14 cellular contexts compared by ENCODE assay signal in genomic region chr2:72141881-72142742, GRCh38. TPM values are rescaled to one million over a fixed set of nuclear protein-coding genes. Genes with fewer than 3 reads are reported as not detected.
DNase-seq lines count a peak whose midpoint lies in the region; FAIRE-seq and TF ChIP-seq lines count a peak whose summit lies in the region.
"Had no signal": no experiment of that assay in that cellular context is flagged by ENCODE, and none has a peak within 500 bp of the region (broad histone marks: within the 10 kb centered on the region; RNA-seq: fewer than 3 reads in every experiment).

No MANE protein-coding gene starts in this region.

- H3K4me3 ChIP-seq in Peyer's patch (no peak overlapping the region), iPS-20b (ENCODE audit: low read length) (peak overlapping the region; percentile 54; the same call in 1 of the 2 replicates), skeletal muscle tissue (ENCODE audit: low read length in 3 of 3) (peak overlapping the region in 1 of 3 donors; percentile 49)
- H3K4me3 ChIP-seq: colonic mucosa had no signal

- TF ChIP-seq CTCF in Peyer's patch (IDR thresholded peaks at IDR 0.05): no peak
- TF ChIP-seq CTCF in GM13977 (IDR thresholded peaks at IDR 0.05; ENCODE audit: extremely low read depth, insufficient read depth, missing control alignments): no peak
- TF ChIP-seq CTCF in D721Med (IDR thresholded peaks at IDR 0.05; ENCODE audit: insufficient read depth, missing control alignments): no peak

- H3K36me3 ChIP-seq in Peyer's patch: no peaks in the 10 kb centered on the region
- no peaks in the 10 kb centered on the region for H3K36me3 ChIP-seq in iPS-20b (ENCODE audit: insufficient read depth, low read depth, low read length)
- H3K36me3 ChIP-seq in skeletal muscle tissue (ENCODE audit: control insufficient read depth in 3 of 3, insufficient read depth in 3 of 3, low read length in 3 of 3): no peaks in the 10 kb centered on the region
- H3K36me3 ChIP-seq: colonic mucosa, left lung had no signal

- no peak for TF ChIP-seq POLR2A in Peyer's patch (IDR thresholded peaks at IDR 0.05)

- H3K27ac ChIP-seq in Peyer's patch: peak overlapping the region in 1 of 4 donors; percentile 55
- H3K27ac ChIP-seq in iPS-20b (ENCODE audit: low read length): no peak overlapping the region
- peak overlapping the region; percentile 60 for H3K27ac ChIP-seq in skeletal muscle tissue (ENCODE audit: low read depth, low read length)
- H3K27ac ChIP-seq: C4-2B, colonic mucosa, left lung had no signal

- peaks cover 0 to 30% of the 10 kb centered on the region in 2 donors for H3K27me3 ChIP-seq in Peyer's patch
- peaks cover 95% of the 10 kb centered on the region for H3K27me3 ChIP-seq in iPS-20b (ENCODE audit: insufficient read depth, low read length)
- peaks cover 9 to 28% (median 21%) of the 10 kb centered on the region in 3 donors for H3K27me3 ChIP-seq in skeletal muscle tissue (ENCODE audit: control insufficient read depth in 3 of 3, insufficient read depth in 3 of 3, low read length in 3 of 3)

- DNase-seq in D341Med (ENCODE audit: low spot score): peak; percentile 4
- peak in 2 of 3 donors; percentile 35 to 40 for DNase-seq in Peyer's patch
- DNase-seq in GM13977 (ENCODE audit: low spot score): no peak
- no peak for DNase-seq in NCI-H69 (lab: John Stamatoyannopoulos, UW)
- no peak for DNase-seq in D721Med (ENCODE audit: insufficient read length, low spot score)
- DNase-seq: Kasumi-1; naive thymus-derived CD4-positive, alpha-beta T cell; NCI-H1436; stimulated activated naive CD8-positive, alpha-beta T cell treated with anti-CD3 and anti-CD28 coated beads, Interleukin-15, amount 100 ng/mL, for 72 hours had no signal

- H3K9ac ChIP-seq in iPS-20b (ENCODE audit: low read depth, low read length) (no peak overlapping the region), skeletal muscle tissue (ENCODE audit: low read depth in 1 of 3, low read length in 3 of 3) (no peak overlapping the region)

- H3K9me3 ChIP-seq in Peyer's patch: no peaks in the 10 kb centered on the region
- H3K9me3 ChIP-seq in iPS-20b (ENCODE audit: insufficient read depth, low read depth, low read length): 0 out of 2 replicates have a peak, but pooled peaks cover 4% of the 10 kb centered on the region
- no peaks in the 10 kb centered on the region for H3K9me3 ChIP-seq in skeletal muscle tissue (ENCODE audit: control insufficient read depth in 3 of 3, low read length in 3 of 3)
- H3K9me3 ChIP-seq: colonic mucosa, left lung had no signal

- H3K4me1 ChIP-seq in Peyer's patch (peaks cover 4 to 75% (median 17%) of the 10 kb centered on the region in 4 donors), iPS-20b (ENCODE audit: insufficient read depth, low read length) (peaks cover 11% of the 10 kb centered on the region; the same call in 1 of the 2 replicates), skeletal muscle tissue (ENCODE audit: control insufficient read depth in 3 of 3, insufficient read depth in 3 of 3, low read length in 3 of 3) (peaks cover 64 to 68% (median 65%) of the 10 kb centered on the region in 3 donors)

- in situ Hi-C loops in GM13977 (cut with MboI; ENCODE audit: low pct_unique_long_range_greater_than_20kb, low sequenced_read_pairs, unreplicated experiment): no loop called here

- FAIRE-seq in D721Med (lab: Jason Lieb, UNC): no peak

RNA-seq across cellular contexts. Expression of gene CYP26B1, which starts 5.5 kb away (rescaled TPM):
- total RNA-seq in Peyer's patch (1 to 10 TPM; 1.9 to 8.3 (median 5.2) TPM), skeletal muscle tissue (6.8 TPM)
- total RNA-seq: naive thymus-derived CD4-positive, alpha-beta T cell had no signal

Comparison
In these comparisons a context has a peak if more than half of its experiments do, and no peak if none do; other contexts are left out.
1. DNase-seq: peak in D341Med (single experiment) and Peyer's patch (2 of 3); none in GM13977 (single experiment), NCI-H69 (single experiment) and D721Med (single experiment).